16 cellular contexts compared by ENCODE assay signal in genomic region chr9:20636883-20637440, GRCh38. TPM values are rescaled to one million over a fixed set of nuclear protein-coding genes. Genes with fewer than 3 reads are reported as not detected.
A peak's percentile ranks its signal among the peaks of the same experiment; 100 is the strongest.
DNase-seq lines count a peak whose midpoint lies in the region; ATAC-seq and TF ChIP-seq lines count a peak whose summit lies in the region.
"Had no signal": no experiment of that assay in that cellular context is flagged by ENCODE, and none has a peak within 500 bp of the region (broad histone marks: within the 10 kb centered on the region; RNA-seq: fewer than 3 reads in every experiment).

No MANE protein-coding gene starts in this region.

- TF ChIP-seq POLR2A in spleen (IDR thresholded peaks at IDR 0.05) (no peak), thyroid gland (IDR thresholded peaks at IDR 0.05) (no peak)

- H3K4me1 Mint-ChIP-seq in H9 (peaks cover 29 to 30% of the 10 kb centered on the region in 2 experiments), nephron progenitor cell (peaks cover 8% of the 10 kb centered on the region)

- H3K4me2 ChIP-seq in H9 (ENCODE audit: insufficient read depth, insufficient read length, low read length) (no peak overlapping the region), fibroblast of lung (ENCODE audit: extremely low read depth, insufficient read depth, low read length) (no peak overlapping the region)

- no peaks in the 10 kb centered on the region for H3K9me3 Mint-ChIP-seq in H9
- H3K9me3 Mint-ChIP-seq in nephron progenitor cell: no peaks in the 10 kb centered on the region

- H4K5ac ChIP-seq in H9 (ENCODE audit: insufficient read length, low read depth, low read length): no peak overlapping the region

- no peak overlapping the region for H3K4me3 ChIP-seq in SK-N-MC
- H3K4me3 ChIP-seq in fibroblast of lung (replicated peaks in 1 of 4; ENCODE audit: control extremely low read depth in 1 of 4, insufficient read depth in 1 of 4, low read depth in 3 of 4, low read length in 4 of 4): no peak overlapping the region
- H3K4me3 ChIP-seq in spleen: no peak overlapping the region
- H3K4me3 ChIP-seq in thyroid gland (replicated peaks in 1 of 3): no peak overlapping the region
- H3K4me3 ChIP-seq: GM12878 had no signal

- no peaks in the 10 kb centered on the region for H3K23me2 ChIP-seq in H9 (ENCODE audit: insufficient read length, low read depth, low read length, poor library complexity, severe bottlenecking)

- H3K14ac ChIP-seq in H9 (ENCODE audit: insufficient read depth, low read length): no peak overlapping the region

- no peaks in the 10 kb centered on the region for H3K36me3 ChIP-seq in SK-N-MC (ENCODE audit: insufficient read depth, low read length)
- H3K36me3 ChIP-seq in fibroblast of lung (ENCODE audit: control insufficient read depth, insufficient read depth, low read length): no peaks in the 10 kb centered on the region
- H3K36me3 ChIP-seq in spleen: no peaks in the 10 kb centered on the region
- H3K36me3 ChIP-seq in thyroid gland: no peaks in the 10 kb centered on the region

- H2AFZ ChIP-seq in H9 (ENCODE audit: low read length) (no peak overlapping the region), fibroblast of lung (ENCODE audit: low read length) (no peak overlapping the region)

- H3K4ac ChIP-seq in H9 (ENCODE audit: low read depth, low read length): no peak overlapping the region

- peaks cover 6% of the 10 kb centered on the region; the same call in 1 of the 2 replicates for H3K4me1 ChIP-seq in H9 (ENCODE audit: insufficient read depth, low read length)
- H3K4me1 ChIP-seq in fibroblast of lung (ENCODE audit: control insufficient read depth, extremely low read depth, insufficient read depth, low read length): no peaks in the 10 kb centered on the region
- peaks cover 0 to 11% (median 0%) of the 10 kb centered on the region in 6 donors for H3K4me1 ChIP-seq in spleen
- peaks cover 0 to 18% of the 10 kb centered on the region in 2 donors for H3K4me1 ChIP-seq in thyroid gland

- H3K9ac ChIP-seq in H9 (ENCODE audit: extremely low read depth, insufficient read length, low read length): no peak overlapping the region
- H3K9ac ChIP-seq in SK-N-MC (ENCODE audit: insufficient read length): no peak overlapping the region
- no peak overlapping the region for H3K9ac ChIP-seq in fibroblast of lung (ENCODE audit: insufficient read depth, low read length)

- peak; percentile 31 for DNase-seq in H9
- DNase-seq in SK-N-MC (ENCODE audit: low read depth, low spot score): no peak
- DNase-seq in fibroblast of lung (ENCODE audit: low read depth in 2 of 2): peak; percentile 36 to 38
- no peak for DNase-seq in nephron progenitor cell
- no peak for DNase-seq in NCI-H1694 treated with DMSO at 0.1 percent for 48 hours (lab: John Stamatoyannopoulos, UW)
- DNase-seq in spleen: no peak
- DNase-seq in thyroid gland: no peak
- DNase-seq: aorta, HCEC 1CT, hypothalamus, NCI-H187, NCI-H446, Right ventricle myocardium superior had no signal

- H3K56ac ChIP-seq in H9 (ENCODE audit: insufficient read length, low read depth, low read length): no peak overlapping the region

- H2BK20ac ChIP-seq in H9 (ENCODE audit: low read depth, low read length, poor library complexity, severe bottlenecking): no peak overlapping the region

- H4K20me1 ChIP-seq in H9 (ENCODE audit: control insufficient read depth, insufficient read depth, insufficient read length): no peaks in the 10 kb centered on the region
- no peaks in the 10 kb centered on the region for H4K20me1 ChIP-seq in fibroblast of lung (ENCODE audit: control insufficient read depth, extremely low read depth, insufficient read depth, low read length)

- no peak overlapping the region for H3K18ac ChIP-seq in H9 (ENCODE audit: insufficient read length, low read depth, low read length)

- no peak overlapping the region for H2AK5ac ChIP-seq in H9 (ENCODE audit: insufficient read length, low read length)

- H3K9me3 ChIP-seq in H9 (ENCODE audit: control insufficient read depth, low read depth, low read length) (no peaks in the 10 kb centered on the region), SK-N-MC (ENCODE audit: low read depth, low read length) (no peaks in the 10 kb centered on the region), fibroblast of lung (ENCODE audit: control insufficient read depth, insufficient read depth, low read depth, low read length) (no peaks in the 10 kb centered on the region), spleen (no peaks in the 10 kb centered on the region), thyroid gland (no peaks in the 10 kb centered on the region)

- H4K8ac ChIP-seq in H9 (replicated peaks; ENCODE audit: insufficient read length, low read depth, low read length): no peak overlapping the region

- H3K27me3 Mint-ChIP-seq in H9 (ENCODE audit: low read depth) (no peaks in the 10 kb centered on the region), nephron progenitor cell (ENCODE audit: low read depth, poor library complexity) (peaks cover 3% of the 10 kb centered on the region)

- no peak overlapping the region for H3K23ac ChIP-seq in H9 (ENCODE audit: insufficient read length, low read depth, low read length)

- H3K27me3 ChIP-seq in H9 (ENCODE audit: insufficient read depth, low read length) (no peaks in the 10 kb centered on the region), fibroblast of lung (ENCODE audit: control insufficient read depth, insufficient read depth, low read length) (no peaks in the 10 kb centered on the region), spleen (replicated peaks in 1 of 7) (peaks cover 0 to 10% (median 0%) of the 10 kb centered on the region in 7 donors), thyroid gland (no peaks in the 10 kb centered on the region)

- intact Hi-C loops in spleen (cut with DNase I; ENCODE audit: low total_unique reads) (no loop called here), thyroid gland (cut with DNase I) (no loop called here)

- TF ChIP-seq CTCF in H9 (conservative IDR thresholded peaks at IDR 0.05) (no peak), fibroblast of lung (conservative IDR thresholded peaks at IDR 0.05 in 1 of 2, IDR thresholded peaks at IDR 0.05 in 1 of 2; ENCODE audit: low read depth in 1 of 2, low read length in 2 of 2) (no peak), nephron progenitor cell (IDR thresholded peaks at IDR 0.05) (no peak), spleen (IDR thresholded peaks at IDR 0.05 in 8 of 11, conservative IDR thresholded peaks at IDR 0.05 in 3 of 11) (no peak), thyroid gland (IDR thresholded peaks at IDR 0.05) (no peak)

- H3K79me2 ChIP-seq in H9 (ENCODE audit: insufficient read depth, low read length) (no peaks in the 10 kb centered on the region), fibroblast of lung (ENCODE audit: control insufficient read depth, insufficient read depth, low read length) (no peaks in the 10 kb centered on the region)

- H2BK15ac ChIP-seq in H9 (ENCODE audit: low read depth, low read length): no peak overlapping the region

- no peak overlapping the region for H2BK12ac ChIP-seq in H9 (ENCODE audit: insufficient read length, low read depth, low read length)

- no peak for ATAC-seq in GM18498 (IDR thresholded peaks at IDR 0.05; ENCODE audit: unreplicated experiment)
- ATAC-seq: GM12878 had no signal

- H2BK5ac ChIP-seq in H9 (ENCODE audit: insufficient read length, low read length): no peak overlapping the region

- H4K91ac ChIP-seq in H9 (ENCODE audit: insufficient read length, low read depth, low read length): no peak overlapping the region

- no peak overlapping the region for H2BK120ac ChIP-seq in H9 (ENCODE audit: low read depth, low read length, poor library complexity, severe bottlenecking)

- no peaks in the 10 kb centered on the region for H3K79me1 ChIP-seq in H9 (ENCODE audit: insufficient read depth, low read depth, low read length, poor library complexity, severe bottlenecking)

- peak overlapping the region in 1 of 3 experiments; percentile 39; a peak in 1 of 7 replicates for H3K27ac Mint-ChIP-seq in H9
- H3K27ac Mint-ChIP-seq in nephron progenitor cell: peak overlapping the region; percentile 13

- WGBS in H9 (ENCODE audit: extremely low coverage, insufficient read length, low lambda C conversion rate): no CpG with 5 or more reads among the region's 3 CpGs
- WGBS in spleen, 5 donors: 83 to 88% (median 84%) methylated on average over 3 of the region's 3 CpGs
- WGBS in thyroid gland, 2 donors: 83 to 91% methylated on average over 3 of the region's 3 CpGs

- H3K27ac ChIP-seq in H9 (ENCODE audit: insufficient read length, low read depth, low read length): no peak overlapping the region
- H3K27ac ChIP-seq in SK-N-MC: peak overlapping the region; percentile 57
- no peak overlapping the region for H3K27ac ChIP-seq in fibroblast of lung (ENCODE audit: insufficient read depth, low read length)
- H3K27ac ChIP-seq in spleen: no peak overlapping the region
- H3K27ac ChIP-seq in thyroid gland: no peak overlapping the region
- H3K27ac ChIP-seq: VCaP had no signal

- no peak overlapping the region for H3K4me3 Mint-ChIP-seq in H9
- no peak overlapping the region for H3K4me3 Mint-ChIP-seq in nephron progenitor cell

- H3T11ph ChIP-seq in H9 (ENCODE audit: low read length): no peak overlapping the region

- no peaks in the 10 kb centered on the region for H3K36me3 Mint-ChIP-seq in H9 (ENCODE audit: insufficient read depth in 1 of 3, low read depth in 3 of 3)
- no peaks in the 10 kb centered on the region for H3K36me3 Mint-ChIP-seq in nephron progenitor cell (ENCODE audit: low read depth)

RNA-seq across cellular contexts. Expression of gene MLLT3, which starts 14.7 kb away (rescaled TPM):
- total RNA-seq in H9 (2021): 3.7 and 3.9 TPM in 2 replicates
- 36.5 and 43.8 TPM in 2 replicates for total RNA-seq in fibroblast of lung
- 21.7 and 37.3 TPM in 2 replicates for polyA plus RNA-seq in fibroblast of lung
- polyA plus RNA-seq in fibroblast of lung (2012): 15.5 and 21.4 TPM in 2 replicates
- polyA minus RNA-seq in fibroblast of lung (ENCODE audit: low replicate concordance): 5.7 and 18.6 TPM in 2 replicates
- 10 to 100 TPM in 6 of 7 donors, 1 to 10 TPM in 1; 9.3 to 15.2 (median 12.4) TPM for total RNA-seq in spleen
- polyA plus RNA-seq in spleen: 1 to 10 TPM; 2.8 to 4.8 (median 3.4) TPM
- 10 to 100 TPM; 29.8 to 51.0 (median 47.1) TPM for total RNA-seq in thyroid gland

RNA-seq across cellular contexts. Expression of gene FOCAD, which starts 47.1 kb away (rescaled TPM):
- total RNA-seq in H9 (2021) (43.3 and 45.6 TPM in 2 replicates), fibroblast of lung (67.3 and 145 TPM in 2 replicates), spleen (10 to 100 TPM; 10.8 to 33.2 (median 23.7) TPM), thyroid gland (100 to 1,000 TPM in 1 of 4 donors, 10 to 100 TPM in 3; 49.3 to 139 (median 92.8) TPM)
- polyA plus RNA-seq in fibroblast of lung (40.3 and 46.8 TPM in 2 replicates), spleen (1 to 10 TPM; 3.0 to 3.7 (median 3.0) TPM)
- 29.3 and 35.0 TPM in 2 replicates for polyA plus RNA-seq in fibroblast of lung (2012)
- polyA minus RNA-seq in fibroblast of lung (ENCODE audit: low replicate concordance): 61.9 and 107 TPM in 2 replicates

Comparison
In these comparisons a context has a peak if more than half of its experiments do, and no peak if none do; other contexts are left out.
1. DNase-seq: peak in H9 (single experiment) and fibroblast of lung (2 of 2); none in SK-N-MC (single experiment), nephron progenitor cell (single experiment), NCI-H1694 treated with DMSO at 0.1 percent for 48 hours (single experiment), spleen (single experiment) and thyroid gland (0 of 2).